Comparison of ENCODE assay signal across 21 cellular contexts in genomic region chr14:36217027-36217426, GRCh38. TPM values are rescaled to one million over a fixed set of nuclear protein-coding genes. Genes with fewer than 3 reads are reported as not detected.
DNase-seq lines count a peak whose midpoint lies in the region; ATAC-seq and TF ChIP-seq lines count a peak whose summit lies in the region.
"Had no signal": no experiment of that assay in that cellular context is flagged by ENCODE, and none has a peak within 500 bp of the region (broad histone marks: within the 10 kb centered on the region; RNA-seq: fewer than 3 reads in every experiment).

No MANE protein-coding gene starts in this region.

- intact Hi-C loops in left lung (cut with DNase I) = no loop called here
- intact Hi-C loops in stomach (cut with DNase I; ENCODE audit: low total_unique reads) = no loop called here

- peaks cover 10% of the 10 kb centered on the region; the same call in 1 of the 2 replicates for H3K4me1 ChIP-seq in GM23338 (ENCODE audit: insufficient read depth)
- no peaks in the 10 kb centered on the region for H3K4me1 ChIP-seq in left lung
- peaks cover 12 to 40% (median 22%) of the 10 kb centered on the region in 4 donors for H3K4me1 ChIP-seq in stomach
- H3K4me1 ChIP-seq: BLaER1, SJCRH30 had no signal

- H4K20me1 ChIP-seq in GM23338 (replicated peaks; ENCODE audit: insufficient read depth) = no peaks in the 10 kb centered on the region
- H4K20me1 ChIP-seq: BLaER1 had no signal

- peak overlapping the region; percentile 43; the same call in 1 of the 2 replicates for H2AFZ ChIP-seq in GM23338
- H2AFZ ChIP-seq: GM23248 had no signal

- H3K4me1 Mint-ChIP-seq in activated T-cell treated with anti-CD3 and anti-CD28 coated beads, Interleukin-2, amount 50 U/mL, for 24 hours (ENCODE audit: low read depth) = peaks cover 31% of the 10 kb centered on the region
- H3K4me1 Mint-ChIP-seq in GM23338 = peaks cover 24% of the 10 kb centered on the region
- H3K4me1 Mint-ChIP-seq: CD4-positive, CD25-positive, alpha-beta regulatory T cell; IgD-negative memory B cell had no signal

- DNase-seq in activated T-cell treated with anti-CD3 and anti-CD28 coated beads, Interleukin-2, amount 50 U/mL, for 24 hours = no peak
- DNase-seq in activated T-cell treated with anti-CD3 and anti-CD28 coated beads for 4 hours (no peak), GM23338 (ENCODE audit: low spot score) (no peak), left lung (no peak), stomach (peak; percentile 44), amygdala (lab: John Stamatoyannopoulos, UW) (no peak), HuH-7.5 (ENCODE audit: low spot score) (no peak)
- DNase-seq: CD4-positive, CD25-positive, alpha-beta regulatory T cell; GM23248; H9; MM.1S; NCI-H2029; NCI-H526 treated with DMSO at 0.1 percent for 48 hours; SJCRH30 had no signal

- H3K27ac ChIP-seq in GM23338 (ENCODE audit: low read depth) = no peak overlapping the region
- peak overlapping the region; percentile 50 to 80 for H3K27ac ChIP-seq in left lung
- H3K27ac ChIP-seq in stomach = peak overlapping the region; percentile 54 to 83 (median 70)
- H3K27ac ChIP-seq: BLaER1, GM23248, KMS-11, SJCRH30 had no signal

- TF ChIP-seq EP300 in stomach (IDR thresholded peaks at IDR 0.05) = no peak

- H3K36me3 Mint-ChIP-seq in activated T-cell treated with anti-CD3 and anti-CD28 coated beads, Interleukin-2, amount 50 U/mL, for 24 hours (ENCODE audit: low read depth) = no peaks in the 10 kb centered on the region
- H3K36me3 Mint-ChIP-seq in GM23338 (ENCODE audit: low read depth) = no peaks in the 10 kb centered on the region
- H3K36me3 Mint-ChIP-seq: CD4-positive, CD25-positive, alpha-beta regulatory T cell; IgD-negative memory B cell had no signal

- H3K9me3 Mint-ChIP-seq in activated T-cell treated with anti-CD3 and anti-CD28 coated beads, Interleukin-2, amount 50 U/mL, for 24 hours = no peaks in the 10 kb centered on the region
- H3K9me3 Mint-ChIP-seq in GM23338 = no peaks in the 10 kb centered on the region
- H3K9me3 Mint-ChIP-seq: CD4-positive, CD25-positive, alpha-beta regulatory T cell; H9; IgD-negative memory B cell had no signal

- H3K4me3 Mint-ChIP-seq in activated T-cell treated with anti-CD3 and anti-CD28 coated beads, Interleukin-2, amount 50 U/mL, for 24 hours = no peak overlapping the region
- no peak overlapping the region for H3K4me3 Mint-ChIP-seq in GM23338
- H3K4me3 Mint-ChIP-seq: CD4-positive, CD25-positive, alpha-beta regulatory T cell; H9; IgD-negative memory B cell had no signal

- ATAC-seq in GM23338 = no peak
- peak; percentile 52 for ATAC-seq in left lung
- ATAC-seq in GM19023 (IDR thresholded peaks at IDR 0.05; ENCODE audit: unreplicated experiment) = no peak
- ATAC-seq: SK-N-SH treated with all-trans-retinoic acid at 6 μM for 48 hours had no signal

- TF ChIP-seq POLR2A in stomach (IDR thresholded peaks at IDR 0.05) = no peak

- H3K27me3 ChIP-seq in GM23338 (ENCODE audit: insufficient read depth) (no peaks in the 10 kb centered on the region), left lung (no peaks in the 10 kb centered on the region), stomach (no peaks in the 10 kb centered on the region)
- H3K27me3 ChIP-seq: BLaER1 had no signal

- peak overlapping the region; percentile 13 for H3K27ac Mint-ChIP-seq in activated T-cell treated with anti-CD3 and anti-CD28 coated beads, Interleukin-2, amount 50 U/mL, for 24 hours
- H3K27ac Mint-ChIP-seq in GM23338 = no peak overlapping the region
- H3K27ac Mint-ChIP-seq: CD4-positive, CD25-positive, alpha-beta regulatory T cell; H9; IgD-negative memory B cell had no signal

- H3K36me3 ChIP-seq in GM23338 (ENCODE audit: insufficient read depth) (no peaks in the 10 kb centered on the region), left lung (no peaks in the 10 kb centered on the region), stomach (no peaks in the 10 kb centered on the region)
- H3K36me3 ChIP-seq: BLaER1, SJCRH30 had no signal

- no peak overlapping the region for H3K4me2 ChIP-seq in GM23338
- H3K4me2 ChIP-seq: BLaER1, KMS-11 had no signal

- no peaks in the 10 kb centered on the region for H3K79me2 ChIP-seq in GM23338 (replicated peaks; ENCODE audit: insufficient read depth)

- no peaks in the 10 kb centered on the region for H3K9me3 ChIP-seq in left lung
- no peaks in the 10 kb centered on the region for H3K9me3 ChIP-seq in stomach
- H3K9me3 ChIP-seq: BLaER1, SJCRH30 had no signal

- no peaks in the 10 kb centered on the region for H3K9me2 ChIP-seq in GM23338 (ENCODE audit: insufficient read depth)

- peaks cover 37% of the 10 kb centered on the region for H3K27me3 Mint-ChIP-seq in activated T-cell treated with anti-CD3 and anti-CD28 coated beads, Interleukin-2, amount 50 U/mL, for 24 hours
- peaks cover 2% of the 10 kb centered on the region for H3K27me3 Mint-ChIP-seq in GM23338 (ENCODE audit: insufficient read depth, low read depth, poor library complexity)
- H3K27me3 Mint-ChIP-seq: IgD-negative memory B cell had no signal

- no peak for TF ChIP-seq CTCF in GM23338 (conservative IDR thresholded peaks at IDR 0.05; ENCODE audit: low read depth in 2 of 2)
- no peak for TF ChIP-seq CTCF in left lung (IDR thresholded peaks at IDR 0.05)
- TF ChIP-seq CTCF in stomach (IDR thresholded peaks at IDR 0.05) = no peak

- H3K4me3 ChIP-seq in GM23338 (no peak overlapping the region), left lung (peak overlapping the region in 1 of 2 donors; percentile 17), stomach (no peak overlapping the region)
- H3K4me3 ChIP-seq: BLaER1, GM23248, SJCRH30 had no signal

- H3F3A ChIP-seq in GM23338 (replicated peaks; ENCODE audit: low read depth) = no peaks in the 10 kb centered on the region

- 29 to 72% (median 69%) methylated on average over 2 of the region's 2 CpGs for WGBS in stomach, 5 donors

TF ChIP-seq in GM23338, 12 proteins besides CTCF, POLR2A, EP300 and RAD21 (continues in another document):
- no peak for TF ChIP-seq STAT1 (IDR thresholded peaks at IDR 0.05; ENCODE audit: unreplicated experiment)
- TF ChIP-seq ZNF331 (CRISPR knock-in tag; IDR thresholded peaks at IDR 0.05; ENCODE audit: low read depth) = no peak
- TF ChIP-seq ZNF114 (CRISPR knock-in tag; IDR thresholded peaks at IDR 0.05) = no peak
- TF ChIP-seq POLR2AphosphoS5 (IDR thresholded peaks at IDR 0.05; ENCODE audit: low read depth) = no peak
- TF ChIP-seq, protein P1, sequence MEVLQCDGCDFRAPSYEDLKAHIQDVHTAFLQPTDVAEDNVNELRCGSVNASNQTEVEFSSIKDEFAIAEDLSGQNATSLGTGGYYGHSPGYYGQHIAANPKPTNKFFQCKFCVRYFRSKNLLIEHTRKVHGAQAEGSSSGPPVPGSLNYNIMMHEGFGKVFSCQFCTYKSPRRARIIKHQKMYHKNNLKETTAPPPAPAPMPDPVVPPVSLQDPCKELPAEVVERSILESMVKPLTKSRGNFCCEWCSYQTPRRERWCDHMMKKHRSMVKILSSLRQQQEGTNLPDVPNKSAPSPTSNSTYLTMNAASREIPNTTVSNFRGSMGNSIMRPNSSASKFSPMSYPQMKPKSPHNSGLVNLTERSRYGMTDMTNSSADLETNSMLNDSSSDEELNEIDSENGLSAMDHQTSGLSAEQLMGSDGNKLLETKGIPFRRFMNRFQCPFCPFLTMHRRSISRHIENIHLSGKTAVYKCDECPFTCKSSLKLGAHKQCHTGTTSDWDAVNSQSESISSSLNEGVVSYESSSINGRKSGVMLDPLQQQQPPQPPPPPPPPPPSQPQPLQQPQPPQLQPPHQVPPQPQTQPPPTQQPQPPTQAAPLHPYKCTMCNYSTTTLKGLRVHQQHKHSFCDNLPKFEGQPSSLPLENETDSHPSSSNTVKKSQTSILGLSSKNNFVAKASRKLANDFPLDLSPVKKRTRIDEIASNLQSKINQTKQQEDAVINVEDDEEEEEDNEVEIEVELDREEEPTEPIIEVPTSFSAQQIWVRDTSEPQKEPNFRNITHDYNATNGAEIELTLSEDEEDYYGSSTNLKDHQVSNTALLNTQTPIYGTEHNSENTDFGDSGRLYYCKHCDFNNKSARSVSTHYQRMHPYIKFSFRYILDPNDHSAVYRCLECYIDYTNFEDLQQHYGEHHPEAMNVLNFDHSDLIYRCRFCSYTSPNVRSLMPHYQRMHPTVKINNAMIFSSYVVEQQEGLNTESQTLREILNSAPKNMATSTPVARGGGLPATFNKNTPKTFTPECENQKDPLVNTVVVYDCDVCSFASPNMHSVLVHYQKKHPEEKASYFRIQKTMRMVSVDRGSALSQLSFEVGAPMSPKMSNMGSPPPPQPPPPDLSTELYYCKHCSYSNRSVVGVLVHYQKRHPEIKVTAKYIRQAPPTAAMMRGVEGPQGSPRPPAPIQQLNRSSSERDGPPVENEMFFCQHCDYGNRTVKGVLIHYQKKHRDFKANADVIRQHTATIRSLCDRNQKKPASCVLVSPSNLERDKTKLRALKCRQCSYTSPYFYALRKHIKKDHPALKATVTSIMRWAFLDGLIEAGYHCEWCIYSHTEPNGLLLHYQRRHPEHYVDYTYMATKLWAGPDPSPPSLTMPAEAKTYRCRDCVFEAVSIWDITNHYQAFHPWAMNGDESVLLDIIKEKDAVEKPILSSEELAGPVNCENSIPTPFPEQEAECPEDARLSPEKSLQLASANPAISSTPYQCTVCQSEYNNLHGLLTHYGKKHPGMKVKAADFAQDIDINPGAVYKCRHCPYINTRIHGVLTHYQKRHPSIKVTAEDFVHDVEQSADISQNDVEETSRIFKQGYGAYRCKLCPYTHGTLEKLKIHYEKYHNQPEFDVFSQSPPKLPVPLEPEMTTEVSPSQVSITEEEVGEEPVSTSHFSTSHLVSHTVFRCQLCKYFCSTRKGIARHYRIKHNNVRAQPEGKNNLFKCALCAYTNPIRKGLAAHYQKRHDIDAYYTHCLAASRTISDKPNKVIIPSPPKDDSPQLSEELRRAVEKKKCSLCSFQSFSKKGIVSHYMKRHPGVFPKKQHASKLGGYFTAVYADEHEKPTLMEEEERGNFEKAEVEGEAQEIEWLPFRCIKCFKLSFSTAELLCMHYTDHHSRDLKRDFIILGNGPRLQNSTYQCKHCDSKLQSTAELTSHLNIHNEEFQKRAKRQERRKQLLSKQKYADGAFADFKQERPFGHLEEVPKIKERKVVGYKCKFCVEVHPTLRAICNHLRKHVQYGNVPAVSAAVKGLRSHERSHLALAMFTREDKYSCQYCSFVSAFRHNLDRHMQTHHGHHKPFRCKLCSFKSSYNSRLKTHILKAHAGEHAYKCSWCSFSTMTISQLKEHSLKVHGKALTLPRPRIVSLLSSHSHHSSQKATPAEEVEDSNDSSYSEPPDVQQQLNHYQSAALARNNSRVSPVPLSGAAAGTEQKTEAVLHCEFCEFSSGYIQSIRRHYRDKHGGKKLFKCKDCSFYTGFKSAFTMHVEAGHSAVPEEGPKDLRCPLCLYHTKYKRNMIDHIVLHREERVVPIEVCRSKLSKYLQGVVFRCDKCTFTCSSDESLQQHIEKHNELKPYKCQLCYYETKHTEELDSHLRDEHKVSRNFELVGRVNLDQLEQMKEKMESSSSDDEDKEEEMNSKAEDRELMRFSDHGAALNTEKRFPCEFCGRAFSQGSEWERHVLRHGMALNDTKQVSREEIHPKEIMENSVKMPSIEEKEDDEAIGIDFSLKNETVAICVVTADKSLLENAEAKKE (CRISPR knock-in tag; IDR thresholded peaks at IDR 0.05) = no peak
- no peak for TF ChIP-seq NANOG (IDR thresholded peaks at IDR 0.05; ENCODE audit: borderline replicate concordance)

RNA-seq across cellular contexts. Expression of gene PTCSC3, which starts 40.5 kb away (rescaled TPM):
- total RNA-seq in GM23338 (2014; rRNA removed; shearing (Covaris generic)) = not detected in 2 replicates
- polyA plus RNA-seq in GM23338 (2016; fragmentation: Nextera tagmentation; extraction: Ambion mirVana) (not detected in 2 replicates), stomach (under 1 TPM in 1 of 3 donors, not detected in 2; 0.65 TPM)
- total RNA-seq in left lung (1 to 10 TPM in 1 of 2 donors, not detected in 1; 2.9 TPM), stomach (not detected)
- total RNA-seq: CD4-positive, CD25-positive, alpha-beta regulatory T cell; GM23248; H9; NCI-H460; SJCRH30 had no signal
- polyA plus RNA-seq: AG04450; CD4-positive, CD25-positive, alpha-beta regulatory T cell; GM23248; IgD-negative memory B cell had no signal
